In the genomic region with DNA sequence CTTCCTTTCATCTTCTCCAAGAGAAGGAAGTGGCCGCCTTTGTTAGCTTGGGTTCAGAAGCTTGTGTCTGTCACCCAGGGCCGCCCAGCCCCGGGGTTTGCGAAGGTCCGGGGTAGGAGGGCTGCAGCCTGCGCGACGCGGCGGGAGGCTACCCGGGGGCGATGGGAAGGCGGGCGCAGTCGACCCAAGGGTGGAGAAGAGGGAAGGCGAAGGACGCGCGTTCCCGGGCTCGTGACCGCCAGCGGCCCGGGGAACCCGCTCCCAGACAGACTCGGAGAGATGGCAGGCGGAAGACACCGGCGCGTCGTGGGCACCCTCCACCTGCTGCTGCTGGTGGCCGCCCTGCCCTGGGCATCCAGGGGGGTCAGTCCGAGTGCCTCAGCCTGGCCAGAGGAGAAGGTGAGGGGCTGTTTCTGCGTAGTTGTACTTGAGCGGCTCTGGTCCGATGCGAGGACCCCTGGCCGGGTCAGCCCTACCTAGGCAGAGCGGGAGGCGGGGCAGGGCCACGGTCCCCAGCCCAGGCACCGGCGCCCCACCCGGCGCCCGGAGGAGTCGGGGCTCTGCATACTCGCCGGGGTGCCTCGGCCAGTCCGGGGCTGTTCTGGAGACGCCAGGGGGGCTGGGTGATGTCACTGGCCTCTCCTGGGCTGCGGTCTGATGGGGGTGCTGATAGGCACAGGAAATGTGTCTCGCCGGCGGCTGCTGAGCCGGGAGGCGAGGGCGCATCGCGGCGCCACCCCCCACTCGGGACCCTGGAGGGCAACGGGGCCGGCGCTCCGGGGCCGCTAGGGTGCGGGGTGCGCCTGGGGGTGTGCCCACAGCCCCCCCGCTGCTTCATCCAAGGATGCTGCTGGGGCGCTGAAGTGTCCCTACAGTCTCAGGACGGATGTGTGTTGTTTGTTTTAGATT, we compare ENCODE assay signal across 8 cellular contexts. TPM values are rescaled to one million over a fixed set of nuclear protein-coding genes. Genes with fewer than 3 reads are reported as not detected.
DNase-seq lines count a peak whose midpoint lies in the region; ATAC-seq and TF ChIP-seq lines count a peak whose summit lies in the region.

QPCT (plus strand) TSS at position 178 of the 909 bp plus-strand sequence; CDS start at position 280, 102 bp downstream.

- no peak within 1 kb of the TSS for H2AK5ac ChIP-seq in H9 (ENCODE audit: insufficient read length, low read length)

- no peak within 1 kb of the TSS for H2BK15ac ChIP-seq in H9 (ENCODE audit: low read depth, low read length)

- peaks cover 22% of the 10 kb centered on the region for H3K27me3 Mint-ChIP-seq in CD4-positive, alpha-beta T cell
- H3K27me3 Mint-ChIP-seq in H9 (ENCODE audit: low read depth): no peaks in the 10 kb centered on the region; the same call in 1 of the 2 replicates
- peaks cover 10% of the 10 kb centered on the region for H3K27me3 Mint-ChIP-seq in activated naive CD4-positive, alpha-beta T cell treated with anti-CD3 and anti-CD28 coated beads, Interleukin-2, amount 50 U/mL, for 24 hours

- H4K91ac ChIP-seq in H9 (ENCODE audit: insufficient read length, low read depth, low read length): no peak within 1 kb of the TSS

- no peaks in the 10 kb centered on the region for H3K23me2 ChIP-seq in H9 (ENCODE audit: insufficient read length, low read depth, low read length, poor library complexity, severe bottlenecking)

- H4K8ac ChIP-seq in H9 (replicated peaks; ENCODE audit: insufficient read length, low read depth, low read length): no peak within 1 kb of the TSS

- H3K36me3 Mint-ChIP-seq in CD4-positive, alpha-beta T cell (ENCODE audit: low read depth): no peaks in the 10 kb centered on the region
- no peaks in the 10 kb centered on the region; a peak in 1 of 7 replicates for H3K36me3 Mint-ChIP-seq in H9 (ENCODE audit: insufficient read depth in 1 of 3, low read depth in 3 of 3)
- H3K36me3 Mint-ChIP-seq in activated naive CD4-positive, alpha-beta T cell treated with anti-CD3 and anti-CD28 coated beads, Interleukin-2, amount 50 U/mL, for 24 hours: no peaks in the 10 kb centered on the region

- DNase-seq in CD4-positive, alpha-beta T cell: peak; percentile 34 to 76 (median 56)
- DNase-seq in H9: no peak
- peak; percentile 25 for DNase-seq in RPMI8226
- peak; percentile 56 for DNase-seq in left cardiac atrium
- no peak for DNase-seq in renal cortical epithelial cell (ENCODE audit: low read depth)
- DNase-seq in NCI-H2107 (lab: John Stamatoyannopoulos, UW): no peak

- peaks cover 23% of the 10 kb centered on the region for H3K4me1 Mint-ChIP-seq in CD4-positive, alpha-beta T cell (ENCODE audit: low read depth)
- peaks cover 29 to 30% of the 10 kb centered on the region in 2 experiments for H3K4me1 Mint-ChIP-seq in H9
- H3K4me1 Mint-ChIP-seq in activated naive CD4-positive, alpha-beta T cell treated with anti-CD3 and anti-CD28 coated beads, Interleukin-2, amount 50 U/mL, for 24 hours: peaks cover 23% of the 10 kb centered on the region

- peak within 1 kb of the TSS; percentile 89 for H3K4me3 Mint-ChIP-seq in CD4-positive, alpha-beta T cell
- H3K4me3 Mint-ChIP-seq in H9: no peak within 1 kb of the TSS
- H3K4me3 Mint-ChIP-seq in activated naive CD4-positive, alpha-beta T cell treated with anti-CD3 and anti-CD28 coated beads, Interleukin-2, amount 50 U/mL, for 24 hours: peak within 1 kb of the TSS; percentile 88

- H3K9me3 ChIP-seq in CD4-positive, alpha-beta T cell (ENCODE audit: control insufficient read depth, low read length): no peaks in the 10 kb centered on the region
- no peaks in the 10 kb centered on the region for H3K9me3 ChIP-seq in H9 (ENCODE audit: control insufficient read depth, low read depth, low read length)

- H2AFZ ChIP-seq in H9 (ENCODE audit: low read length): no peak within 1 kb of the TSS

- H3K18ac ChIP-seq in H9 (ENCODE audit: insufficient read length, low read depth, low read length): no peak within 1 kb of the TSS

- no peaks in the 10 kb centered on the region for H4K20me1 ChIP-seq in H9 (ENCODE audit: control insufficient read depth, insufficient read depth, insufficient read length)

- H3K27ac ChIP-seq in CD4-positive, alpha-beta T cell (ENCODE audit: low read depth, low read length): no peak within 1 kb of the TSS
- H3K27ac ChIP-seq in H9 (ENCODE audit: insufficient read length, low read depth, low read length): no peak within 1 kb of the TSS

- CTCF ChIA-PET in CD4-positive, alpha-beta T cell (lab: Charles Lee): no interaction called here

- peak within 1 kb of the TSS; percentile 57 for H3K4me2 ChIP-seq in H9 (ENCODE audit: insufficient read depth, insufficient read length, low read length)

- H3K9ac ChIP-seq in H9 (ENCODE audit: extremely low read depth, insufficient read length, low read length): no peak within 1 kb of the TSS

- no peak within 1 kb of the TSS for H4K5ac ChIP-seq in H9 (ENCODE audit: insufficient read length, low read depth, low read length)

- TF ChIP-seq CTCF in CD4-positive, alpha-beta T cell (IDR thresholded peaks at IDR 0.05): no peak
- no peak for TF ChIP-seq CTCF in H9 (conservative IDR thresholded peaks at IDR 0.05)

- no peak within 1 kb of the TSS for H2BK5ac ChIP-seq in H9 (ENCODE audit: insufficient read length, low read length)

- H2BK12ac ChIP-seq in H9 (ENCODE audit: insufficient read length, low read depth, low read length): no peak within 1 kb of the TSS

- no peak within 1 kb of the TSS for H2BK20ac ChIP-seq in H9 (ENCODE audit: low read depth, low read length, poor library complexity, severe bottlenecking)

- H3K79me1 ChIP-seq in H9 (ENCODE audit: insufficient read depth, low read depth, low read length, poor library complexity, severe bottlenecking): no peaks in the 10 kb centered on the region

- H3K27ac Mint-ChIP-seq in CD4-positive, alpha-beta T cell: peak within 1 kb of the TSS; percentile 10
- no peak within 1 kb of the TSS for H3K27ac Mint-ChIP-seq in H9
- H3K27ac Mint-ChIP-seq in activated naive CD4-positive, alpha-beta T cell treated with anti-CD3 and anti-CD28 coated beads, Interleukin-2, amount 50 U/mL, for 24 hours: peak within 1 kb of the TSS; percentile 70

- intact Hi-C loops in CD4-positive, alpha-beta T cell (cut with DNase I, micrococcal nuclease): no loop called here
- intact Hi-C loops in left cardiac atrium (cut with DNase I): no loop called here

- peaks cover 7% of the 10 kb centered on the region; the same call in 1 of the 2 replicates for H3K4me1 ChIP-seq in H9 (ENCODE audit: insufficient read depth, low read length)

- no peak within 1 kb of the TSS for H3T11ph ChIP-seq in H9 (ENCODE audit: low read length)

- WGBS in H9 (ENCODE audit: extremely low coverage, insufficient read length, low lambda C conversion rate): no CpG with 5 or more reads among the region's 73 CpGs

- no peak within 1 kb of the TSS for H3K56ac ChIP-seq in H9 (ENCODE audit: insufficient read length, low read depth, low read length)

- no peak within 1 kb of the TSS for H3K4ac ChIP-seq in H9 (ENCODE audit: low read depth, low read length)

- H2BK120ac ChIP-seq in H9 (ENCODE audit: low read depth, low read length, poor library complexity, severe bottlenecking): no peak within 1 kb of the TSS

- H3K14ac ChIP-seq in H9 (ENCODE audit: insufficient read depth, low read length): no peak within 1 kb of the TSS; the same call in 1 of the 2 replicates

- ATAC-seq in CD4-positive, alpha-beta T cell (ENCODE audit: poor library complexity): peak; percentile 84
- ATAC-seq in left cardiac atrium (peak; percentile 77 to 83), GM18858 (IDR thresholded peaks at IDR 0.05; ENCODE audit: unreplicated experiment) (no peak)

- no peaks in the 10 kb centered on the region for H3K9me3 Mint-ChIP-seq in CD4-positive, alpha-beta T cell
- no peaks in the 10 kb centered on the region for H3K9me3 Mint-ChIP-seq in H9
- no peaks in the 10 kb centered on the region for H3K9me3 Mint-ChIP-seq in activated naive CD4-positive, alpha-beta T cell treated with anti-CD3 and anti-CD28 coated beads, Interleukin-2, amount 50 U/mL, for 24 hours

- POLR2A ChIA-PET in CD4-positive, alpha-beta T cell (lab: Charles Lee): interaction anchor here (1.0 to 1.7 kb wide), 3 partner anchors 22 to 32 kb away, joined by 3 to 7 read pairs (median 4); no protein-coding TSS in a partner anchor

- H3K23ac ChIP-seq in H9 (ENCODE audit: insufficient read length, low read depth, low read length): no peak within 1 kb of the TSS

- H3K27me3 ChIP-seq in CD4-positive, alpha-beta T cell (ENCODE audit: control insufficient read depth, insufficient read depth, low read length): no peaks in the 10 kb centered on the region
- no peaks in the 10 kb centered on the region for H3K27me3 ChIP-seq in H9 (ENCODE audit: insufficient read depth, low read length)

- no peaks in the 10 kb centered on the region for H3K79me2 ChIP-seq in H9 (ENCODE audit: insufficient read depth, low read length)

RNA-seq across cellular contexts. Expression of gene QPCT, which starts in this region (rescaled TPM):
- under 1 TPM; 0.53 to 0.71 TPM for total RNA-seq in CD4-positive, alpha-beta T cell
- total RNA-seq in H9 (2021) (not detected in 2 replicates), left cardiac atrium (1 to 10 TPM; 1.4 to 2.5 TPM), renal cortical epithelial cell (81.8 and 83.0 TPM in 2 replicates)

Comparison
In these comparisons a context has a peak if more than half of its experiments do, and no peak if none do; other contexts are left out.
1. RNA of gene QPCT (total RNA-seq): 81.8 to 83.0 TPM in renal cortical epithelial cell; 1.4 to 2.5 TPM in left cardiac atrium, 0.53 to 0.71 TPM in CD4-positive, alpha-beta T cell and not detected in H9; every median in the first group is over 10 times any median in the second.
2. Peak in DNase-seq and ATAC-seq in CD4-positive, alpha-beta T cell; RNA of the gene not detected or under 1 TPM.
3. DNase-seq: peak in RPMI8226 (single experiment) and left cardiac atrium (single experiment); none in H9 (single experiment), renal cortical epithelial cell (single experiment) and NCI-H2107 (single experiment).
4. H3K27ac Mint-ChIP-seq: peak in CD4-positive, alpha-beta T cell (single experiment) and activated naive CD4-positive, alpha-beta T cell treated with anti-CD3 and anti-CD28 coated beads, Interleukin-2, amount 50 U/mL, for 24 hours (single experiment); none in H9 (0 of 3).
5. H3K4me3 Mint-ChIP-seq: peak in CD4-positive, alpha-beta T cell (single experiment) and activated naive CD4-positive, alpha-beta T cell treated with anti-CD3 and anti-CD28 coated beads, Interleukin-2, amount 50 U/mL, for 24 hours (single experiment); none in H9 (0 of 2).